Comparison of ENCODE assay signal across 8 cellular contexts in genomic region chr17:4711671-4712111, GRCh38. TPM values are rescaled to one million over a fixed set of nuclear protein-coding genes. Genes with fewer than 3 reads are reported as not detected.
DNase-seq lines count a peak whose midpoint lies in the region; ATAC-seq and TF ChIP-seq lines count a peak whose summit lies in the region.

No MANE protein-coding gene starts in this region.

- no CpG with 5 or more reads among the region's 5 CpGs for WGBS in H9 (ENCODE audit: extremely low coverage, insufficient read length, low lambda C conversion rate)
- 53 to 66% (median 60%) methylated on average over 5 of the region's 5 CpGs for WGBS in heart left ventricle, 4 donors
- 75% methylated on average over 5 of the region's 5 CpGs for WGBS in smooth muscle cell (ENCODE audit: low lambda C conversion rate)

- H2BK20ac ChIP-seq in H9 (ENCODE audit: low read depth, low read length, poor library complexity, severe bottlenecking): no peak overlapping the region

- no peak overlapping the region for H3K27ac Mint-ChIP-seq in H9

- no peak overlapping the region for H2BK120ac ChIP-seq in H9 (ENCODE audit: low read depth, low read length, poor library complexity, severe bottlenecking)

- no peak overlapping the region for H2AK5ac ChIP-seq in H9 (ENCODE audit: insufficient read length, low read length)

- H3K36me3 ChIP-seq in SK-N-MC (ENCODE audit: insufficient read depth, low read length) (peaks cover 4% of the 10 kb centered on the region; the same call in 1 of the 2 replicates), heart left ventricle (peaks cover 0 to 12% (median 0%) of the 10 kb centered on the region in 9 donors), skeletal muscle tissue (ENCODE audit: control insufficient read depth in 3 of 3, insufficient read depth in 3 of 3, low read length in 3 of 3) (no peaks in the 10 kb centered on the region), smooth muscle cell (ENCODE audit: low read depth) (no peaks in the 10 kb centered on the region)

- TF ChIP-seq POLR2A in heart left ventricle (IDR thresholded peaks at IDR 0.05): no peak

- H4K5ac ChIP-seq in H9 (ENCODE audit: insufficient read length, low read depth, low read length): no peak overlapping the region

- H3K23me2 ChIP-seq in H9 (ENCODE audit: insufficient read length, low read depth, low read length, poor library complexity, severe bottlenecking): peaks cover 12% of the 10 kb centered on the region

- H3K9me3 ChIP-seq in H9 (ENCODE audit: control insufficient read depth, low read depth, low read length) (no peaks in the 10 kb centered on the region), SK-N-MC (ENCODE audit: low read depth, low read length) (no peaks in the 10 kb centered on the region), heart left ventricle (no peaks in the 10 kb centered on the region), skeletal muscle tissue (ENCODE audit: control insufficient read depth in 3 of 3, low read length in 3 of 3) (no peaks in the 10 kb centered on the region), smooth muscle cell (replicated peaks; ENCODE audit: low read depth) (no peaks in the 10 kb centered on the region)

- no peak overlapping the region for H3K56ac ChIP-seq in H9 (ENCODE audit: insufficient read length, low read depth, low read length)

- H3K4me3 ChIP-seq in SK-N-MC: peak overlapping the region; percentile 91
- H3K4me3 ChIP-seq in heart left ventricle: peak overlapping the region in 8 of 12 donors; percentile 22 to 93 (median 72)
- peak overlapping the region; percentile 56 to 72 (median 68) for H3K4me3 ChIP-seq in skeletal muscle tissue (ENCODE audit: low read length in 3 of 3)
- H3K4me3 ChIP-seq in smooth muscle cell: no peak overlapping the region

- H4K91ac ChIP-seq in H9 (ENCODE audit: insufficient read length, low read depth, low read length): no peak overlapping the region

- no peak overlapping the region for H3T11ph ChIP-seq in H9 (ENCODE audit: low read length)

- H4K8ac ChIP-seq in H9 (replicated peaks; ENCODE audit: insufficient read length, low read depth, low read length): no peak overlapping the region

- H3K9me3 Mint-ChIP-seq in H9: peaks cover 0 to 4% of the 10 kb centered on the region in 2 experiments; a peak in 3 of 5 replicates

- ATAC-seq in heart left ventricle (peak in 2 of 4 donors; percentile 10 to 15), HG03045 (IDR thresholded peaks at IDR 0.05; ENCODE audit: unreplicated experiment) (no peak), HG03354 (IDR thresholded peaks at IDR 0.05; ENCODE audit: poor library complexity, severe bottlenecking, unreplicated experiment) (no peak)

- no peaks in the 10 kb centered on the region for H4K20me1 ChIP-seq in H9 (ENCODE audit: control insufficient read depth, insufficient read depth, insufficient read length)
- no peaks in the 10 kb centered on the region for H4K20me1 ChIP-seq in smooth muscle cell (ENCODE audit: low read depth)

- H3K27me3 ChIP-seq in H9 (ENCODE audit: insufficient read depth, low read length): no peaks in the 10 kb centered on the region
- H3K27me3 ChIP-seq in heart left ventricle: no peaks in the 10 kb centered on the region
- no peaks in the 10 kb centered on the region for H3K27me3 ChIP-seq in skeletal muscle tissue (ENCODE audit: control insufficient read depth in 3 of 3, insufficient read depth in 3 of 3, low read length in 3 of 3)
- no peaks in the 10 kb centered on the region for H3K27me3 ChIP-seq in smooth muscle cell (ENCODE audit: low read depth)

- H3K36me3 Mint-ChIP-seq in H9 (ENCODE audit: insufficient read depth in 1 of 3, low read depth in 3 of 3): peaks cover 11 to 17% (median 15%) of the 10 kb centered on the region in 3 experiments; a peak in 6 of 7 replicates

- H3K27ac ChIP-seq in H9 (ENCODE audit: insufficient read length, low read depth, low read length) (no peak overlapping the region), SK-N-MC (no peak overlapping the region), heart left ventricle (peak overlapping the region in 9 of 12 donors; percentile 9 to 94 (median 71)), skeletal muscle tissue (ENCODE audit: low read depth, low read length) (peak overlapping the region; percentile 57), smooth muscle cell (ENCODE audit: low read depth) (no peak overlapping the region)

- H3K4ac ChIP-seq in H9 (ENCODE audit: low read depth, low read length): no peak overlapping the region

- H3K27me3 Mint-ChIP-seq in H9 (ENCODE audit: low read depth): peaks cover 6% of the 10 kb centered on the region

- H3K4me2 ChIP-seq in H9 (ENCODE audit: insufficient read depth, insufficient read length, low read length): peak overlapping the region; percentile 65
- H3K4me2 ChIP-seq in smooth muscle cell: no peak overlapping the region

- H3K18ac ChIP-seq in H9 (ENCODE audit: insufficient read length, low read depth, low read length): no peak overlapping the region

- no peaks in the 10 kb centered on the region for H3K79me1 ChIP-seq in H9 (ENCODE audit: insufficient read depth, low read depth, low read length, poor library complexity, severe bottlenecking)

- intact Hi-C loops in heart left ventricle (cut with DNase I): loop anchor here in 5 of 10 donors (2.0 to 5.0 kb wide), 5 partner anchors 19 to 177 kb away; partner anchors contain the start of genes GLTPD2 (in 3 of the 5), VMO1 (in 2 of the 5) and MED11 (in 1 of the 5)

- no peak overlapping the region for H2BK5ac ChIP-seq in H9 (ENCODE audit: insufficient read length, low read length)

- peaks cover 13 to 21% of the 10 kb centered on the region in 2 experiments for H3K4me1 Mint-ChIP-seq in H9

- H3K14ac ChIP-seq in H9 (ENCODE audit: insufficient read depth, low read length): no peak overlapping the region

- H2BK15ac ChIP-seq in H9 (ENCODE audit: low read depth, low read length): no peak overlapping the region

- no peak overlapping the region for H3K23ac ChIP-seq in H9 (ENCODE audit: insufficient read length, low read depth, low read length)

- TF ChIP-seq CTCF in H9 (conservative IDR thresholded peaks at IDR 0.05) (no peak), heart left ventricle (IDR thresholded peaks at IDR 0.05) (no peak), smooth muscle cell (IDR thresholded peaks at IDR 0.05; ENCODE audit: borderline replicate concordance, insufficient read depth, poor library complexity, severe bottlenecking) (no peak)

- DNase-seq in H9: no peak
- DNase-seq in SK-N-MC (ENCODE audit: low read depth, low spot score): no peak
- DNase-seq in heart left ventricle: peak in 4 of 5 donors; percentile 46 to 56 (median 50)
- DNase-seq in COLO829 (ENCODE audit: low spot score): no peak
- no peak for DNase-seq in smooth muscle cell (lab: John Stamatoyannopoulos, UW; ENCODE audit: unreplicated experiment)

- H3K4me1 ChIP-seq in H9 (ENCODE audit: insufficient read depth, low read length): no peaks in the 10 kb centered on the region
- peaks cover 0 to 42% (median 11%) of the 10 kb centered on the region in 12 donors for H3K4me1 ChIP-seq in heart left ventricle
- peaks cover 19 to 25% (median 22%) of the 10 kb centered on the region in 3 donors for H3K4me1 ChIP-seq in skeletal muscle tissue (ENCODE audit: control insufficient read depth in 3 of 3, insufficient read depth in 3 of 3, low read length in 3 of 3)
- H3K4me1 ChIP-seq in smooth muscle cell (ENCODE audit: low read depth): peaks cover 6% of the 10 kb centered on the region

- H3K4me3 Mint-ChIP-seq in H9: peak overlapping the region; percentile 80 to 81

- H3K9ac ChIP-seq in H9 (ENCODE audit: extremely low read depth, insufficient read length, low read length) (no peak overlapping the region), SK-N-MC (ENCODE audit: insufficient read length) (no peak overlapping the region), skeletal muscle tissue (ENCODE audit: low read depth in 1 of 3, low read length in 3 of 3) (peak overlapping the region in 2 of 3 donors; percentile 63 to 73), smooth muscle cell (ENCODE audit: low read depth) (no peak overlapping the region)

- H3K79me2 ChIP-seq in H9 (ENCODE audit: insufficient read depth, low read length) (no peaks in the 10 kb centered on the region; the same call in 1 of the 2 replicates), smooth muscle cell (ENCODE audit: low read depth) (no peaks in the 10 kb centered on the region)

- no peak overlapping the region for H2BK12ac ChIP-seq in H9 (ENCODE audit: insufficient read length, low read depth, low read length)

- no peaks in the 10 kb centered on the region for H3F3A ChIP-seq in smooth muscle cell (ENCODE audit: low read depth)

- H2AFZ ChIP-seq in H9 (ENCODE audit: low read length): no peak overlapping the region
- H2AFZ ChIP-seq in smooth muscle cell (ENCODE audit: low read depth): no peak overlapping the region

RNA-seq across cellular contexts. Expression of gene ARRB2, which starts 1.3 kb away (rescaled TPM):
- total RNA-seq in H9 (2021) (75.3 and 81.1 TPM in 2 replicates), heart left ventricle (10 to 100 TPM; 10.9 to 87.6 (median 23.0) TPM), skeletal muscle tissue (7.3 TPM), smooth muscle cell (1.1 and 4.0 TPM in 2 replicates)
- polyA plus RNA-seq in heart left ventricle (10 to 100 TPM; 17.1 to 24.8 TPM), smooth muscle cell (6.6 and 7.6 TPM in 2 replicates)

RNA-seq across cellular contexts. Expression of gene PELP1, which starts 7.8 kb away (rescaled TPM):
- total RNA-seq in H9 (2021) (148 and 154 TPM in 2 replicates), heart left ventricle (10 to 100 TPM; 19.0 to 42.6 (median 34.5) TPM), skeletal muscle tissue (23.5 TPM), smooth muscle cell (11.6 and 32.0 TPM in 2 replicates)
- polyA plus RNA-seq in heart left ventricle (10 to 100 TPM; 20.4 to 28.0 TPM), smooth muscle cell (31.1 and 33.6 TPM in 2 replicates)

RNA-seq across cellular contexts. Expression of gene MED11, which starts 19.5 kb away (rescaled TPM):
- total RNA-seq in H9 (2021) (17.5 and 19.5 TPM in 2 replicates), heart left ventricle (10 to 100 TPM; 11.5 to 30.3 (median 18.8) TPM), skeletal muscle tissue (6.3 TPM), smooth muscle cell (10.9 and 25.0 TPM in 2 replicates)
- polyA plus RNA-seq in heart left ventricle (10 to 100 TPM; 23.3 to 49.6 TPM), smooth muscle cell (20.4 and 34.1 TPM in 2 replicates)

RNA-seq across cellular contexts. Expression of gene ZMYND15, which starts 27.9 kb away (rescaled TPM):
- total RNA-seq in H9 (2021) (0.42 and 0.44 TPM in 2 replicates), heart left ventricle (1 to 10 TPM in 2 of 9 donors, under 1 TPM in 4, not detected in 3; 0.27 to 2.9 (median 0.44) TPM), skeletal muscle tissue (0.52 TPM), smooth muscle cell (not detected in 2 replicates)
- polyA plus RNA-seq in heart left ventricle (under 1 TPM; 0.14 to 0.30 TPM), smooth muscle cell (0.54 TPM in 1 of 2 replicates, not detected in the other)

RNA-seq across cellular contexts. Expression of gene CXCL16, which starts 28.0 kb away (rescaled TPM):
- total RNA-seq in H9 (2021) (4.2 and 4.5 TPM in 2 replicates), heart left ventricle (10 to 100 TPM in 2 of 9 donors, 1 to 10 TPM in 7; 1.6 to 42.5 (median 4.5) TPM), skeletal muscle tissue (1.6 TPM), smooth muscle cell (2.4 and 3.2 TPM in 2 replicates)
- polyA plus RNA-seq in heart left ventricle (1 to 10 TPM; 1.3 to 3.7 TPM), smooth muscle cell (2.3 and 9.2 TPM in 2 replicates)

Comparison
In these comparisons a context has a peak if more than half of its experiments do, and no peak if none do; other contexts are left out.
1. DNase-seq: peak in heart left ventricle (4 of 5); none in H9 (single experiment), SK-N-MC (single experiment), COLO829 (single experiment) and smooth muscle cell (single experiment).
2. H3K27ac ChIP-seq: peak in heart left ventricle (9 of 12) and skeletal muscle tissue (single experiment); none in H9 (single experiment), SK-N-MC (single experiment) and smooth muscle cell (single experiment).
3. H3K9ac ChIP-seq: peak in skeletal muscle tissue (2 of 3); none in H9 (single experiment), SK-N-MC (single experiment) and smooth muscle cell (single experiment).